20 cellular contexts compared by ENCODE assay signal in genomic region chr2:95307878-95308277, GRCh38.
"Had no signal": no experiment of that assay in that cellular context is flagged by ENCODE, and none has a peak within 500 bp of the region (broad histone marks: within the 10 kb centered on the region; RNA-seq: fewer than 3 reads in every experiment).

No MANE protein-coding gene starts in this region.

- H3K36me3 ChIP-seq: heart left ventricle, stomach, tibial nerve had no signal

- H3K4me3 ChIP-seq: heart left ventricle, lung, stomach, tibial nerve had no signal

- H3K4me1 ChIP-seq: foreskin keratinocyte, heart left ventricle, tibial nerve had no signal

- H3K9me3 ChIP-seq: heart left ventricle, stomach, tibial nerve had no signal

- ATAC-seq: foreskin keratinocyte, heart left ventricle, left colon, left ventricle myocardium superior had no signal

- DNase-seq: erythroblast; foreskin keratinocyte; heart left ventricle; hippocampal formation; left colon; left ventricle myocardium superior; mesendoderm; naive B cell; posterior cingulate gyrus; small intestine; stimulated activated CD4-positive, alpha-beta T cell treated with anti-CD3 and anti-CD28 coated beads, Interleukin-12 subunit alpha, Interleukin-12 subunit beta, amount 100 ng/mL, for 4 hours; stimulated activated naive CD4-positive, alpha-beta T cell; stomach had no signal

- FAIRE-seq: colon, endothelial cell of umbilical vein, small intestine had no signal

- H3K9me3 Mint-ChIP-seq: central memory CD8-positive, alpha-beta T cell; dendritic cell treated with granulocyte-macrophage colony-stimulating factor and Interleukin-4, amounts not matched to agents 40 ng/mL and 50 ng/mL, for 4 days; naive B cell; nephron had no signal

- H3K27me3 Mint-ChIP-seq: dendritic cell treated with granulocyte-macrophage colony-stimulating factor and Interleukin-4, amounts not matched to agents 40 ng/mL and 50 ng/mL, for 4 days had no signal

- H3K27ac ChIP-seq: foreskin keratinocyte, heart left ventricle, stomach, tibial nerve had no signal

- H3K36me3 Mint-ChIP-seq: naive B cell had no signal

- H3K4me1 Mint-ChIP-seq: central memory CD8-positive, alpha-beta T cell; naive B cell had no signal

- H3K4me3 Mint-ChIP-seq: central memory CD8-positive, alpha-beta T cell; dendritic cell treated with granulocyte-macrophage colony-stimulating factor and Interleukin-4, amounts not matched to agents 40 ng/mL and 50 ng/mL, for 4 days; nephron had no signal

- H3K27ac Mint-ChIP-seq: dendritic cell treated with granulocyte-macrophage colony-stimulating factor and Interleukin-4, amounts not matched to agents 40 ng/mL and 50 ng/mL, for 4 days; nephron had no signal
